ENCODE assay signal across 9 cellular contexts in the genomic region with DNA sequence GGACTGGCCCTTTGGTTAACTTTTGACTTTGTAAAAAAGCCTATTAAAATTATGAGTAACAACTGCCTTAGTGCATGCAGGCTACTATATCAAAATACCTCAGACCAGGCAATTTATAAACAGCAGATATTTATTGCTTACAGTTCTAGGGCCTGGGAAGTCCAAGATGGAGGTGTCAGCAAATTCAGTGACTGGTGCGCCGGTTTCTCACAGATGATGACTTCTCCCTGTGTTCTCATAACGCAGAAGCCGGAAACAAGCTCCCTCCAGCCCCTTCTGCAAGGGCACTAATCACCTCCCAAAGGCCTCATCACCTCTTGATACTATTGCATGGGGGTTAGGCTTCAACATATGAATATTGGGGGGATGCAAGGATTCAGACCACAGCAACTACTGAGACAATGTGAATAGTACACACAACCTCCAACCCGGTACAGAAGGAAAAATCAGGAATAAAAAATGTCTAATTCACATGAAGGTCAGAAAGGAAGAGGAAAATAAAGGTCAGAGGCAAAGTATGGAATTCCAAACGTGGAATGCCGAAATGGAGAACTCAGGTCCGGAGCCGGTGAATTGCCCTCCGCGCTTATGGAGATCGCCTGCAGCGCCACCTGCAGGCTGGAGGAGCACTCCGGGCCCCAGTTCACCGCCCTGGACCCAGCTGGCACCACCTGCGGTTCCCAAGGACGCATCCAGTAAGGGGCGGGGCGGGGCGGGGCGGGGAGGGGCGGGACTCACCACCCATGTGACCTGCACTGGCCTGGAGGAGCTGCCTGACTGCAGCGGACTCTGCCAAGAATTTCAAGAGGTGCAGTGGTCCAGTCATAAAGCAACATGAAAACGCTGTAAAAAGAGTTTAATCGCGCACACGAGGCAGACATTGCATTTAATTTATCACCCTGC.
DNase-seq lines count a peak whose midpoint lies in the region; ATAC-seq, FAIRE-seq and TF ChIP-seq lines count a peak whose summit lies in the region.
"Had no signal": no experiment of that assay in that cellular context is flagged by ENCODE, and none has a peak within 500 bp of the region (broad histone marks: within the 10 kb centered on the region; RNA-seq: fewer than 3 reads in every experiment).

No MANE protein-coding gene starts in this region.

- WGBS in gastroesophageal sphincter (ENCODE audit: low coverage in 1 of 2), 2 donors: 41 to 62% methylated on average over 15 to 21 of the region's 27 CpGs

- no peak for FAIRE-seq in D721Med (lab: Jason Lieb, UNC)
- FAIRE-seq: colon had no signal

- H3K4me1 Mint-ChIP-seq in activated T-cell treated with anti-CD3 and anti-CD28 coated beads, Interleukin-2, amount 50 U/mL, for 24 hours (ENCODE audit: low read depth): no peaks in the 10 kb centered on the region

- intact Hi-C loops in left colon (cut with DNase I, micrococcal nuclease): no loop called here

- peak; percentile 43 for TF ChIP-seq CTCF in D721Med (IDR thresholded peaks at IDR 0.05; ENCODE audit: insufficient read depth, missing control alignments)
- peak in 2 of 4 experiments; percentile 17 to 39 for TF ChIP-seq CTCF in gastroesophageal sphincter (IDR thresholded peaks at IDR 0.05)

- no peak overlapping the region for H3K4me3 ChIP-seq in gastroesophageal sphincter

- H3K36me3 Mint-ChIP-seq in activated T-cell treated with anti-CD3 and anti-CD28 coated beads, Interleukin-2, amount 50 U/mL, for 24 hours (ENCODE audit: low read depth): no peaks in the 10 kb centered on the region

- no peak overlapping the region for H3K4me3 Mint-ChIP-seq in activated T-cell treated with anti-CD3 and anti-CD28 coated beads, Interleukin-2, amount 50 U/mL, for 24 hours

- H3K36me3 ChIP-seq in gastroesophageal sphincter: no peaks in the 10 kb centered on the region

- DNase-seq in D721Med (ENCODE audit: insufficient read length, low spot score) (peak; percentile 97), left colon (peak; percentile 79 to 87), NOMO-1 treated with dmso at 0.1 percent for 144 hours (lab: John Stamatoyannopoulos, UW; ENCODE audit: unreplicated experiment) (no peak), pons (ENCODE audit: low spot score) (no peak)
- peak; percentile 27 for DNase-seq in activated T-cell treated with anti-CD3 and anti-CD28 coated beads, Interleukin-2, amount 50 U/mL, for 24 hours

- H3K9me3 ChIP-seq in gastroesophageal sphincter: peaks cover 0 to 7% (median 0%) of the 10 kb centered on the region in 3 donors

- no peaks in the 10 kb centered on the region for H3K4me1 ChIP-seq in gastroesophageal sphincter

- ATAC-seq in left colon (peak; percentile 99), HG03196 (IDR thresholded peaks at IDR 0.05; ENCODE audit: unreplicated experiment) (no peak), gastroesophageal sphincter (no peak)

- H3K27ac ChIP-seq in gastroesophageal sphincter: no peak overlapping the region

- no peak overlapping the region for H3K27ac Mint-ChIP-seq in activated T-cell treated with anti-CD3 and anti-CD28 coated beads, Interleukin-2, amount 50 U/mL, for 24 hours

- TF ChIP-seq EP300 in Ishikawa (IDR thresholded peaks at IDR 0.05; ENCODE audit: borderline replicate concordance) (no peak), gastroesophageal sphincter (IDR thresholded peaks at IDR 0.05) (no peak)

- peak; percentile 57 for TF ChIP-seq RAD21 in Ishikawa (IDR thresholded peaks at IDR 0.05; ENCODE audit: low read depth)

- H3K27me3 Mint-ChIP-seq in activated T-cell treated with anti-CD3 and anti-CD28 coated beads, Interleukin-2, amount 50 U/mL, for 24 hours: peaks cover 15% of the 10 kb centered on the region

- peaks cover 59% of the 10 kb centered on the region for H3K27me3 ChIP-seq in gastroesophageal sphincter

- peaks cover 10% of the 10 kb centered on the region for H3K9me3 Mint-ChIP-seq in activated T-cell treated with anti-CD3 and anti-CD28 coated beads, Interleukin-2, amount 50 U/mL, for 24 hours

- TF ChIP-seq POLR2A in gastroesophageal sphincter (IDR thresholded peaks at IDR 0.05): no peak

TF ChIP-seq in Ishikawa, 13 proteins besides CTCF, POLR2A, EP300 and RAD21:
- TF ChIP-seq, protein P1, sequence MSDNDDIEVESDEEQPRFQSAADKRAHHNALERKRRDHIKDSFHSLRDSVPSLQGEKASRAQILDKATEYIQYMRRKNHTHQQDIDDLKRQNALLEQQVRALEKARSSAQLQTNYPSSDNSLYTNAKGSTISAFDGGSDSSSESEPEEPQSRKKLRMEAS (IDR thresholded peaks at IDR 0.05): no peak; the same call in 1 of the 2 replicates
- TF ChIP-seq ZBTB7A (IDR thresholded peaks at IDR 0.05; ENCODE audit: low read depth) (no peak), CEBPB (IDR thresholded peaks at IDR 0.05) (no peak), YY1 (IDR thresholded peaks at IDR 0.05; ENCODE audit: low read depth) (0 out of 2 replicates have a peak, but pooled peaks have one; percentile 15)
- TF ChIP-seq, protein P2, sequence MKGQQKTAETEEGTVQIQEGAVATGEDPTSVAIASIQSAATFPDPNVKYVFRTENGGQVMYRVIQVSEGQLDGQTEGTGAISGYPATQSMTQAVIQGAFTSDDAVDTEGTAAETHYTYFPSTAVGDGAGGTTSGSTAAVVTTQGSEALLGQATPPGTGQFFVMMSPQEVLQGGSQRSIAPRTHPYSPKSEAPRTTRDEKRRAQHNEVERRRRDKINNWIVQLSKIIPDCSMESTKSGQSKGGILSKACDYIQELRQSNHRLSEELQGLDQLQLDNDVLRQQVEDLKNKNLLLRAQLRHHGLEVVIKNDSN (IDR thresholded peaks at IDR 0.05): peak; percentile 69; the same call in 1 of the 2 replicates
TF ChIP-seq in Ishikawa: peak in this region for 2.

Comparison
In these comparisons a context has a peak if more than half of its experiments do, and no peak if none do; other contexts are left out.
1. DNase-seq: peak in D721Med (single experiment), activated T-cell treated with anti-CD3 and anti-CD28 coated beads, Interleukin-2, amount 50 U/mL, for 24 hours (single experiment) and left colon (2 of 2); none in NOMO-1 treated with dmso at 0.1 percent for 144 hours (single experiment) and pons (single experiment).